Comparison of ENCODE assay signal across 8 cellular contexts in the genomic region with DNA sequence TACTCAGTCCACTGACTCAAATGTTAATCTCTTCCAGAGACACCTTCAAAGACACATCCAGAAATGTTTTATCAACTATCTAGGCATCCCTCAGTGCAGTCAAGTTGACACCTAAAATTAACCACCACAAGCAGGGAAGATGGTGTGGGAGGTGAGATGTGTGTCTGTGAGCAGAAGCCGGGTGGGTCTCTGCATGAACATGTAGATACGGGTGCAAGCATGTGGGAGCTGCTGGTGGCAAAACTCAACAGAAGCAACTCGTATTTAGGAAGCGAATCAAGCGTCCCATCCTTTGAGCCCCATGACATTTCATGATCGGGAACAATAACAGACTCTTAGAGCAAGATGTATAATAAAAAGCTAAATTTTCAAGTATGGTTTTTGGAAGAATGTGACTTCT.
"Had no signal": no experiment of that assay in that cellular context is flagged by ENCODE, and none has a peak within 500 bp of the region (broad histone marks: within the 10 kb centered on the region; RNA-seq: fewer than 3 reads in every experiment).

No MANE protein-coding gene starts in this region.

- DNase-seq: H9, HCEC 1CT, IMR-90 had no signal

- FAIRE-seq: H1, H54, HTR-8/SVneo, K562 had no signal

- H3K4me2 ChIP-seq: GM23338 had no signal

- H3K4me3 ChIP-seq: GM23338, K562 had no signal

- ATAC-seq: GM23338, K562 had no signal
